In genomic region chr9:18829066-18829465, GRCh38 we compare ENCODE assay signal across 28 cellular contexts.
"Had no signal": no experiment of that assay in that cellular context is flagged by ENCODE, and none has a peak within 500 bp of the region (broad histone marks: within the 10 kb centered on the region; RNA-seq: fewer than 3 reads in every experiment).

No MANE protein-coding gene starts in this region.

- H3K36me3 ChIP-seq: colonic mucosa, esophagus squamous epithelium, gastrocnemius medialis, heart right ventricle, left lung, lower lobe of right lung had no signal

- H3K4me3 Mint-ChIP-seq: dendritic cell treated with granulocyte-macrophage colony-stimulating factor and Interleukin-4, amounts not matched to agents 40 ng/mL and 50 ng/mL, for 4 days; effector memory CD8-positive, alpha-beta T cell; endodermal cell; memory B cell; naive thymus-derived CD4-positive, alpha-beta T cell had no signal

- FAIRE-seq: endometrium, islet of Langerhans, keratinocyte had no signal

- H3K36me3 Mint-ChIP-seq: memory B cell; naive thymus-derived CD4-positive, alpha-beta T cell had no signal

- H3K9me3 Mint-ChIP-seq: dendritic cell treated with granulocyte-macrophage colony-stimulating factor and Interleukin-4, amounts not matched to agents 40 ng/mL and 50 ng/mL, for 4 days; effector memory CD8-positive, alpha-beta T cell; endodermal cell; memory B cell; naive thymus-derived CD4-positive, alpha-beta T cell had no signal

- H3K27me3 Mint-ChIP-seq: dendritic cell treated with granulocyte-macrophage colony-stimulating factor and Interleukin-4, amounts not matched to agents 40 ng/mL and 50 ng/mL, for 4 days; naive thymus-derived CD4-positive, alpha-beta T cell had no signal

- DNase-seq: colonic mucosa; cortex of kidney; effector CD8-positive, alpha-beta T cell; effector memory CD8-positive, alpha-beta T cell; endodermal cell; erythroblast; esophagus squamous epithelium; foreskin fibroblast; foreskin melanocyte; gastrocnemius medialis; glutamatergic neuron; head of caudate nucleus; heart right ventricle; hippocampal formation; left cardiac atrium; left lung; left ventricle myocardium superior; lower lobe of right lung; mesendoderm; midbrain; naive thymus-derived CD4-positive, alpha-beta T cell had no signal

- H3K27ac Mint-ChIP-seq: dendritic cell treated with granulocyte-macrophage colony-stimulating factor and Interleukin-4, amounts not matched to agents 40 ng/mL and 50 ng/mL, for 4 days; effector memory CD8-positive, alpha-beta T cell; endodermal cell; memory B cell; naive thymus-derived CD4-positive, alpha-beta T cell had no signal

- H3K27me3 ChIP-seq: colonic mucosa, esophagus squamous epithelium, gastrocnemius medialis, heart right ventricle, left lung had no signal

- H3K27ac ChIP-seq: colonic mucosa, epithelial cell of prostate, esophagus squamous epithelium, gastrocnemius medialis, heart right ventricle, left lung, lower lobe of right lung had no signal

- H3K4me1 ChIP-seq: lower lobe of right lung had no signal

- H3K4me3 ChIP-seq: colonic mucosa, esophagus squamous epithelium, gastrocnemius medialis, heart right ventricle, left lung, lower lobe of right lung had no signal

- H3K4me1 Mint-ChIP-seq: memory B cell had no signal

- H3K9me3 ChIP-seq: colonic mucosa, esophagus squamous epithelium, gastrocnemius medialis, heart right ventricle, left lung, lower lobe of right lung had no signal

- ATAC-seq: effector memory CD8-positive, alpha-beta T cell; esophagus mucosa; gastrocnemius medialis; left cardiac atrium; left lung; left ventricle myocardium superior; lower lobe of right lung; naive thymus-derived CD4-positive, alpha-beta T cell had no signal
